Comparison of ENCODE assay signal across 34 cellular contexts in genomic region chr22:34481090-34481489, GRCh38.
"Had no signal": no experiment of that assay in that cellular context is flagged by ENCODE, and none has a peak within 500 bp of the region (broad histone marks: within the 10 kb centered on the region; RNA-seq: fewer than 3 reads in every experiment).

No MANE protein-coding gene starts in this region.

- DNase-seq: Karpas-422, Kasumi-1, MG63, MM.1S, MV-4-11, NCI-H1048, NCI-H1092, NCI-H1092 treated with DMSO at 0.1 percent for 48 hours, NCI-H1105, NCI-H1105 treated with DMSO at 0.1 percent for 48 hours, NCI-H1417, NCI-H1417 treated with DMSO at 0.1 percent for 48 hours, NCI-H1436, NCI-H1436 treated with DMSO at 0.1 percent for 48 hours, NCI-H146, NCI-H1694, NCI-H1694 treated with DMSO at 0.1 percent for 48 hours, NCI-H187, NCI-H187 treated with DMSO at 0.1 percent for 48 hours, NCI-H1930, NCI-H2029, NCI-H2029 treated with DMSO at 0.1 percent for 48 hours, NCI-H2081, NCI-H2081 treated with DMSO at 0.1 percent for 48 hours, NCI-H2107, NCI-H2171, NCI-H2171 treated with DMSO at 0.1 percent for 48 hours, NCI-H2227 treated with DMSO at 0.1 percent for 48 hours, NCI-H226, NCI-H345, NCI-H446, NCI-H446 treated with DMSO at 0.1 percent for 48 hours, NCI-H510A had no signal

- H3K4me3 ChIP-seq: MG63 had no signal

- H3K27ac ChIP-seq: KMS-11 had no signal

- H3K9me3 ChIP-seq: MG63 had no signal

- H3K36me3 ChIP-seq: MG63 had no signal

- H3K4me2 ChIP-seq: KMS-11 had no signal

- H3K27me3 ChIP-seq: MG63 had no signal

- H3K9ac ChIP-seq: KMS-11 had no signal
